8 cellular contexts compared by ENCODE assay signal in the genomic region with DNA sequence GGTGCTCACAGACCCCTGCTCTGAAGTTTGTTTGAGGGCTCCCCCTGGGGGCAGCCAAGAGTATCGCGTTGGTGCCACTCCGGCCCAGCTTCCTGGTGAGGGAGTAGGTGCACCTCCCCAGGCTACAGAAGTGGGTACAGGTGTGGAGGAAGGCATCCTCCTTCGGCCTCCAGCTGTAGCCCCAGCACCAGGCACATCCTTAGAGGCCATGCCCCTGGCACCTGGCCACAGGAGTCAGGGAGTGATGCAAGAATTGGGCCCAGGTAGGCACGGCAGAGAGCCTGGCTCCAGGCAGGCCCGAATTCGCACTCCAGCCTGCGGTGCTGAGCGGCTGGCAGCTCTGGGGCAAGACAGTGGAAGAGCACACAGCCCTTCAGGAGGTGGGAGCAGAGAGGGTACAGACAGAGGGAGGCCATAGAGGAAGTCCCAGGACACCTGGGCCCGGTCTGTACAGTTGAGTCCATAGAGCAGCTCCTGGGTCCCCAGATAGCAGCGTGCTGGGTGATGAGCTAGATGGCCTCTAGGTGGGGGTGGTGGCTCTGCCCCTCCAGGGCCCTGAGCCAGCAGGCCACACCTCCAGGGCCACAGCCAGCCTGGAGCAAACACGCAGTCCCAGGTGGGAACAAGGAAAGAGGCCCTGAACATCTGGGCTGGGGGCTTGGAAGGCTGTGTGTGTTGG. TPM values are rescaled to one million over a fixed set of nuclear protein-coding genes. Genes with fewer than 3 reads are reported as not detected.
DNase-seq lines count a peak whose midpoint lies in the region; ATAC-seq and TF ChIP-seq lines count a peak whose summit lies in the region.

No MANE protein-coding gene starts in this region.

- POLR2A ChIA-PET in GM10248 (lab: Yijun Ruan, JAX) = interaction anchor here (0.5 to 1.2 kb wide), 2 partner anchors 21 to 172 kb away, joined by 3 to 5 read pairs; no protein-coding TSS in a partner anchor
- POLR2A ChIA-PET in IMR-90 (lab: Charles Lee; ENCODE audit: unreplicated experiment) = no interaction called here

- no peak overlapping the region for H2BK120ac ChIP-seq in IMR-90 (ENCODE audit: low read depth, low read length)

- TF ChIP-seq POLR2A in IMR-90 (IDR thresholded peaks at IDR 0.05; ENCODE audit: low read depth, low read length) = no peak

- TF ChIP-seq RAD21 in IMR-90 (IDR thresholded peaks at IDR 0.05; ENCODE audit: low read length) = peak; percentile 61

- TF ChIP-seq CTCF in GM10248 (IDR thresholded peaks at IDR 0.05; ENCODE audit: control extremely low read depth, extremely low read depth, low read depth, missing control alignments) = peak; percentile 89
- TF ChIP-seq CTCF in IMR-90 (conservative IDR thresholded peaks at IDR 0.05; ENCODE audit: low read depth, low read length) = peak; percentile 72
- TF ChIP-seq CTCF in endodermal cell (conservative IDR thresholded peaks at IDR 0.05) = peak; percentile 77

- dilution Hi-C loops in IMR-90 (cut with HindIII; ENCODE audit: low sequenced_read_pairs, unreplicated experiment) = no loop called here

- no peaks in the 10 kb centered on the region for H3K9me3 Mint-ChIP-seq in endodermal cell

- peak; percentile 60 for ATAC-seq in IMR-90 (ENCODE audit: low read depth)
- no peak for ATAC-seq in HG02840 (IDR thresholded peaks at IDR 0.05; ENCODE audit: low FRiP score, unreplicated experiment)

- no peak overlapping the region for H3K4ac ChIP-seq in IMR-90 (ENCODE audit: low read depth, low read length)

- H3K79me1 ChIP-seq in IMR-90 (ENCODE audit: low read depth in 1 of 2, low read length in 2 of 2) = peaks cover 2 to 11% of the 10 kb centered on the region in 2 experiments

- no peaks in the 10 kb centered on the region for H4K20me1 ChIP-seq in IMR-90 (ENCODE audit: insufficient read depth, low read length)

- peak overlapping the region; percentile 54 for H3K4me3 Mint-ChIP-seq in endodermal cell

- H3K9ac ChIP-seq in IMR-90 (ENCODE audit: low read depth, low read length) = no peak overlapping the region
- H3K9ac ChIP-seq in endodermal cell (ENCODE audit: extremely low read depth, low read length, poor library complexity, severe bottlenecking) = no peak overlapping the region

- no peak overlapping the region for H3K14ac ChIP-seq in IMR-90 (replicated peaks; ENCODE audit: low read depth, low read length)

- no peak overlapping the region for H2AK9ac ChIP-seq in IMR-90 (replicated peaks; ENCODE audit: low read depth, low read length, poor library complexity)

- no peak overlapping the region for H3K23ac ChIP-seq in IMR-90 (ENCODE audit: low read depth, low read length)

- H3K9me1 ChIP-seq in IMR-90 (ENCODE audit: insufficient read depth, low read length) = no peaks in the 10 kb centered on the region

- intact Hi-C loops in IMR-90 (cut with micrococcal nuclease) = loop anchor here (1.0 kb wide), 1 partner anchor 22 kb away; a partner anchor contains a TSS

- no peak overlapping the region for H3K4me3 ChIP-seq in IMR-90 (ENCODE audit: insufficient read depth, low read depth, low read length)
- H3K4me3 ChIP-seq in endodermal cell (ENCODE audit: low read length) = no peak overlapping the region

- peaks cover 3% of the 10 kb centered on the region for H3K27me3 Mint-ChIP-seq in endodermal cell (ENCODE audit: insufficient read depth)

- no peak overlapping the region for H2BK20ac ChIP-seq in IMR-90 (ENCODE audit: low read depth, low read length)

- no peaks in the 10 kb centered on the region for H3K9me3 ChIP-seq in IMR-90 (ENCODE audit: control insufficient read depth, insufficient read depth, low read length)
- no peaks in the 10 kb centered on the region for H3K9me3 ChIP-seq in endodermal cell (ENCODE audit: control insufficient read depth, low read length)

- WGBS in IMR-90 (ENCODE audit: extremely low coverage in 2 of 2, insufficient read length in 1 of 2), 2 experiments = 78% methylated on average over 3 of the region's 12 CpGs; no CpG with 5 or more reads in 1 of the 2 experiments
- 68 to 85% methylated on average over 8 to 12 of the region's 12 CpGs for WGBS in endodermal cell (ENCODE audit: insufficient coverage in 1 of 2, insufficient read length in 1 of 2), 2 experiments

- H2AK5ac ChIP-seq in IMR-90 (ENCODE audit: low read depth, low read length) = no peak overlapping the region

- peak overlapping the region; percentile 30 for H3K27ac Mint-ChIP-seq in endodermal cell

- H4K91ac ChIP-seq in IMR-90 (ENCODE audit: insufficient read depth, low read depth, low read length) = no peak overlapping the region

- H2BK5ac ChIP-seq in IMR-90 (ENCODE audit: low read depth, low read length, poor library complexity, severe bottlenecking) = no peak overlapping the region

- no peak overlapping the region for H2AFZ ChIP-seq in IMR-90 (replicated peaks; ENCODE audit: low read length, poor library complexity)

- H3K27me3 ChIP-seq in IMR-90 (ENCODE audit: control insufficient read depth, insufficient read depth, low read length) (no peaks in the 10 kb centered on the region; the same call in 1 of the 2 replicates), endodermal cell (ENCODE audit: control insufficient read depth, insufficient read depth, low read length, poor library complexity, severe bottlenecking) (no peaks in the 10 kb centered on the region)

- H3K4me1 Mint-ChIP-seq in endodermal cell = peaks cover 15% of the 10 kb centered on the region

- H3K4me1 ChIP-seq in IMR-90 (ENCODE audit: control insufficient read depth, insufficient read depth, low read length) (peaks cover 3% of the 10 kb centered on the region; the same call in 1 of the 2 replicates), endodermal cell (ENCODE audit: control insufficient read depth, insufficient read depth, low read length) (peaks cover 3% of the 10 kb centered on the region)

- CTCF ChIA-PET in GM10248 (lab: Yijun Ruan, JAX) (interaction anchor here (0.9 to 11.6 kb wide), 30 partner anchors 9 to 324 kb away, joined by 3 to 202 read pairs (median 6); a partner anchor contains a TSS), IMR-90 (lab: Yijun Ruan, JAX) (interaction anchor here (0.6 to 1.6 kb wide), 3 partner anchors 12 to 21 kb away, joined by 3 to 5 read pairs (median 3); a partner anchor contains a TSS)

- H3K36me3 ChIP-seq in IMR-90 (ENCODE audit: control insufficient read depth, insufficient read depth, low read length) (no peaks in the 10 kb centered on the region), endodermal cell (ENCODE audit: control insufficient read depth, insufficient read depth, low read length) (no peaks in the 10 kb centered on the region)

- H4K5ac ChIP-seq in IMR-90 (ENCODE audit: low read depth, low read length) = no peak overlapping the region

- peaks cover 2% of the 10 kb centered on the region for H3K36me3 Mint-ChIP-seq in endodermal cell (ENCODE audit: low read depth)

- no peak overlapping the region for H3K27ac ChIP-seq in IMR-90 (ENCODE audit: insufficient read depth, low read length)
- H3K27ac ChIP-seq in endodermal cell (ENCODE audit: low read depth, low read length) = no peak overlapping the region

- in situ Hi-C loops in IMR-90 (cut with MboI; ENCODE audit: low sequenced_read_pairs) = no loop called here

- no peak overlapping the region for H3K18ac ChIP-seq in IMR-90 (ENCODE audit: low read depth, low read length)

- H3K56ac ChIP-seq in IMR-90 (ENCODE audit: extremely low read depth, insufficient read depth, low read length) = no peak overlapping the region

- peak; percentile 89 for DNase-seq in GM10248 (ENCODE audit: extremely low spot score)
- peak; percentile 70 for DNase-seq in IMR-90
- peak; percentile 89 for DNase-seq in OCI-M1 (lab: John Stamatoyannopoulos, UW)
- peak; percentile 63 for DNase-seq in activated CD8-positive, alpha-beta memory T cell treated with anti-CD3 and anti-CD28 coated beads, Interleukin-2, amount 50 U/mL, for 24 hours (ENCODE audit: extremely low read depth)
- DNase-seq in endodermal cell = peak; percentile 94
- peak; percentile 82 for DNase-seq in mucosa of gallbladder (ENCODE audit: low spot score)
- peak; percentile 76 to 79 for DNase-seq in stimulated activated CD8-positive, alpha-beta memory T cell treated with anti-CD3 and anti-CD28 coated beads, Interleukin-7, amount 100 ng/mL, for 4 hours (ENCODE audit: low read depth in 2 of 2)

- no peak overlapping the region for H4K8ac ChIP-seq in IMR-90 (ENCODE audit: low read depth in 2 of 2, low read length in 2 of 2)

- no peak overlapping the region for H2BK15ac ChIP-seq in IMR-90 (ENCODE audit: low read depth, low read length)

- no peak overlapping the region for H3K4me2 ChIP-seq in IMR-90 (ENCODE audit: low read depth, low read length)

- BruUV-seq in IMR-90 (replicated peaks; lab: Mats Ljungman, UMichigan) = no TSS peak

RNA-seq across cellular contexts. Expression of a gene that starts 2.4 kb away (rescaled TPM):
- total RNA-seq in IMR-90 (2012; rRNA removed) = 3.3 and 3.4 TPM in 2 replicates
- 4.9 and 6.4 TPM in 2 replicates for polyA plus RNA-seq in IMR-90 (2012; rRNA removed)
- 3.1 and 4.5 TPM in 2 replicates for polyA plus RNA-seq in IMR-90 (2012; cell fraction: cytosol; rRNA removed)
- polyA plus RNA-seq in IMR-90 (2012; cell fraction: nucleus; rRNA removed; ENCODE audit: low replicate concordance) = 3.0 and 9.5 TPM in 2 replicates
- total RNA-seq in endodermal cell = 10 to 100 TPM; 20.8 to 24.9 TPM
- 26.0 TPM for polyA plus RNA-seq in endodermal cell (2013, experiment 1 of 2)
- polyA plus RNA-seq in endodermal cell (2013, experiment 2 of 2) = 24.1 TPM
- total RNA-seq in mucosa of gallbladder = 2.4 TPM

RNA-seq across cellular contexts. Expression of a gene that starts 9.3 kb away (rescaled TPM):
- total RNA-seq in IMR-90 (2012; rRNA removed) = 2.3 and 2.5 TPM in 2 replicates
- polyA plus RNA-seq in IMR-90 (2012; rRNA removed) = 8.7 and 9.8 TPM in 2 replicates
- 4.2 and 5.1 TPM in 2 replicates for polyA plus RNA-seq in IMR-90 (2012; cell fraction: cytosol; rRNA removed)
- polyA plus RNA-seq in IMR-90 (2012; cell fraction: nucleus; rRNA removed; ENCODE audit: low replicate concordance) = 45.6 and 69.6 TPM in 2 replicates
- total RNA-seq in endodermal cell = 1 to 10 TPM; 2.6 to 4.5 TPM
- 3.2 TPM for polyA plus RNA-seq in endodermal cell (2013, experiment 1 of 2)
- polyA plus RNA-seq in endodermal cell (2013, experiment 2 of 2) = 2.1 TPM
- total RNA-seq in mucosa of gallbladder = 10.5 TPM

RNA-seq across cellular contexts. Expression of a gene that starts 14.1 kb away (rescaled TPM):
- not detected in 2 replicates for total RNA-seq in IMR-90 (2012; rRNA removed)
- not detected in 2 replicates for polyA plus RNA-seq in IMR-90 (2012; rRNA removed)
- polyA plus RNA-seq in IMR-90 (2012; cell fraction: cytosol; rRNA removed) = not detected in 2 replicates
- polyA plus RNA-seq in IMR-90 (2012; cell fraction: nucleus; rRNA removed; ENCODE audit: low replicate concordance) = 0.09 TPM in 1 of 2 replicates, not detected in the other
- total RNA-seq in endodermal cell = 1 to 10 TPM; 1.2 to 2.4 TPM
- 0.32 TPM for polyA plus RNA-seq in endodermal cell (2013, experiment 1 of 2)
- 0.41 TPM for polyA plus RNA-seq in endodermal cell (2013, experiment 2 of 2)
- 41.1 TPM for total RNA-seq in mucosa of gallbladder

RNA-seq across cellular contexts. Expression of a gene that starts 18.8 kb away (rescaled TPM):
- total RNA-seq in IMR-90 (2012; rRNA removed) = 25.0 and 28.7 TPM in 2 replicates
- 49.8 and 55.1 TPM in 2 replicates for polyA plus RNA-seq in IMR-90 (2012; rRNA removed)
- polyA plus RNA-seq in IMR-90 (2012; cell fraction: cytosol; rRNA removed) = 54.5 and 68.5 TPM in 2 replicates
- polyA plus RNA-seq in IMR-90 (2012; cell fraction: nucleus; rRNA removed; ENCODE audit: low replicate concordance) = 89.2 and 183 TPM in 2 replicates
- total RNA-seq in endodermal cell = 10 to 100 TPM; 62.1 to 63.5 TPM
- 44.7 TPM for polyA plus RNA-seq in endodermal cell (2013, experiment 1 of 2)
- 43.9 TPM for polyA plus RNA-seq in endodermal cell (2013, experiment 2 of 2)
- total RNA-seq in mucosa of gallbladder = 59.8 TPM

RNA-seq across cellular contexts. Expression of a gene that starts 22.0 kb away (rescaled TPM):
- total RNA-seq in IMR-90 (2012; rRNA removed) (2.7 and 2.8 TPM in 2 replicates), endodermal cell (10 to 100 TPM; 60.8 to 73.3 TPM), mucosa of gallbladder (376 TPM)
- polyA plus RNA-seq in IMR-90 (2012; rRNA removed) = 58.1 and 74.0 TPM in 2 replicates
- 57.6 and 91.2 TPM in 2 replicates for polyA plus RNA-seq in IMR-90 (2012; cell fraction: cytosol; rRNA removed)
- 327 and 712 TPM in 2 replicates for polyA plus RNA-seq in IMR-90 (2012; cell fraction: nucleus; rRNA removed; ENCODE audit: low replicate concordance)
- 62.0 TPM for polyA plus RNA-seq in endodermal cell (2013, experiment 1 of 2)
- polyA plus RNA-seq in endodermal cell (2013, experiment 2 of 2) = 49.7 TPM

Comparison
In these comparisons a context has a peak if more than half of its experiments do, and no peak if none do; other contexts are left out.
1. RNA of a gene that starts 14.1 kb away (total RNA-seq): 41.1 TPM in mucosa of gallbladder (single experiment); 1.2 to 2.4 TPM in endodermal cell and not detected in IMR-90; every median in the first group is over 10 times any median in the second.
2. Peak in every context shown above with its lines, with median percentiles within 50 percentile points of each other: DNase-seq and CTCF ChIP-seq.